ENCODE assay signal across 12 cellular contexts in the genomic region with DNA sequence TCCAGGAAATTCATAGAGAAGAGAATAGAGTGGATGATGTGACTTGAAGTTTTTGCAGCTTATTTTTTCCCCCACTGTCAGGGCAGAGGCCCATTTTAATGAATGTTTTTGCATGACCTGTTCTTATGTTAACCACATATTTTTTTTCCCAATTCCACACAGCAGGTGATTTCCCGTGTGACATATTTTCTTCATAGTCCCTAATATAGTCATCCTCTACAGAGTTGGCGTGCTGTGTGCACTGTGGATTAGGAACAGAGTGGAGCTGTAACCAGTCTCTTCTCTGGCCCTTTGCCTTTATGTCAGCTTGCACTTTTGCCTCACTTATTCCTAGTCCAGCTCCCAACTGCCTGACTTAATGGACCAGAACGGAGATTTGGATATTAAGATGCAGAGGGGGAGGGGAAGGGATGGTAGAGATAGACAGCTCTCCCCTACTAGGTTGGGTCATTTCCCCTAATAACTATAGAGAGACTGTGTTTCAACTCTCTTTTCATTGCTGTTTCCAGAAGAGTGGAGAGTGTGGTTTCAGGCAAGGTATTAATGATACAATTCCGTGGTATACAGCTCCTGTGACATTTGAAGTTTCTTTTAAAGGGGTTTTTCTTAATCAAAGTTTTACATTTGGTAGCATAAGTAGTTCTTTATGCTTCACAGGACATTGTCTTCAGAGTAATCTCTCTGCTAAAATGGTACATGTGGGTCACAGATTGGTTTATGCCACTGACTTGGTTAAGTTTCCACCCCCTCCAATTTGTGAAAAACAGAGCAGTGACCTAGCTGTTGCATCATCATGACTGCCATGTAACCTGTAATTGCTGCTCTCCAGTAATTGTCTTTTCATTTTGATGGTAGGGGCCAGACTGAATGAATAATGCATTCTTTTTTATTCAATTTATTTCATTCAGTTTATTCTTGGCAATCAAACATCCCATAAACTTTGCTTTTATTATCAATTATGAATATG.
DNase-seq lines count a peak whose midpoint lies in the region; ATAC-seq and TF ChIP-seq lines count a peak whose summit lies in the region.
"Had no signal": no experiment of that assay in that cellular context is flagged by ENCODE, and none has a peak within 500 bp of the region (broad histone marks: within the 10 kb centered on the region; RNA-seq: fewer than 3 reads in every experiment).

No MANE protein-coding gene starts in this region.

- H3K79me2 ChIP-seq in ACC112 (ENCODE audit: control insufficient read depth, insufficient read depth, low read length, unreplicated experiment) (peaks cover 14% of the 10 kb centered on the region), HCT116 (ENCODE audit: insufficient read depth, low read length) (no peaks in the 10 kb centered on the region; the same call in 1 of the 2 replicates)

- no peak for TF ChIP-seq RAD21 in HCT116 (IDR thresholded peaks at IDR 0.05; ENCODE audit: low read depth)

- POLR2A ChIA-PET in HCT116 (lab: Charles Lee): no interaction called here

- H3K9me3 Mint-ChIP-seq in activated T-helper 17 cell treated with anti-CD3 and anti-CD28 coated beads, Interleukin-2, amount 50 U/mL, for 72 hours: no peaks in the 10 kb centered on the region

- TF ChIP-seq POLR2A in HCT116 (IDR thresholded peaks at IDR 0.05; ENCODE audit: borderline replicate concordance, extremely low read depth, insufficient read depth, insufficient read length) (no peak), body of pancreas (IDR thresholded peaks at IDR 0.05) (no peak)

- H3K27me3 ChIP-seq in ACC112 (ENCODE audit: insufficient read depth, low read length) (no peaks in the 10 kb centered on the region), HCT116 (ENCODE audit: insufficient read depth, low read length) (no peaks in the 10 kb centered on the region), body of pancreas (no peaks in the 10 kb centered on the region)
- H3K27me3 ChIP-seq: BLaER1 treated with 17β-estradiol and CSF1 and Interleukin-3, amounts not matched to agents 10 nM and 100 nM had no signal

- no peak overlapping the region for H3K9ac ChIP-seq in HCT116 (ENCODE audit: low read length)
- H3K9ac ChIP-seq: BLaER1 treated with 17β-estradiol and CSF1 and Interleukin-3, amounts not matched to agents 10 nM and 100 nM had no signal

- intact Hi-C loops in HCT116 (cut with micrococcal nuclease): loop anchor here (10.0 kb wide), 1 partner anchor 111 kb away; no protein-coding TSS in a partner anchor
- intact Hi-C loops in body of pancreas (cut with DNase I): no loop called here

- no peaks in the 10 kb centered on the region for H3K27me3 Mint-ChIP-seq in activated T-helper 17 cell treated with anti-CD3 and anti-CD28 coated beads, Interleukin-2, amount 50 U/mL, for 72 hours

- H3K9me3 ChIP-seq in HCT116 (ENCODE audit: control insufficient read depth in 1 of 2, insufficient read depth in 1 of 2, low read depth in 1 of 2, low read length in 2 of 2) (no peaks in the 10 kb centered on the region), body of pancreas (no peaks in the 10 kb centered on the region)
- H3K9me3 ChIP-seq: BLaER1 treated with 17β-estradiol and CSF1 and Interleukin-3, amounts not matched to agents 10 nM and 100 nM; psoas muscle had no signal

- peaks cover 32% of the 10 kb centered on the region for H3K4me1 Mint-ChIP-seq in activated T-helper 17 cell treated with anti-CD3 and anti-CD28 coated beads, Interleukin-2, amount 50 U/mL, for 72 hours

- H3K4me3 ChIP-seq in ACC112 (ENCODE audit: low read depth, low read length) (no peak overlapping the region), HCT116 (replicated peaks in 1 of 2; ENCODE audit: low read depth in 1 of 2, low read length in 2 of 2) (no peak overlapping the region), body of pancreas (no peak overlapping the region)
- H3K4me3 ChIP-seq: BLaER1 treated with 17β-estradiol and CSF1 and Interleukin-3, amounts not matched to agents 10 nM and 100 nM; psoas muscle had no signal

- no peak overlapping the region for H3K4me2 ChIP-seq in HCT116 (ENCODE audit: low read length)
- H3K4me2 ChIP-seq: BLaER1 treated with 17β-estradiol and CSF1 and Interleukin-3, amounts not matched to agents 10 nM and 100 nM had no signal

- H3K4me1 ChIP-seq in ACC112 (ENCODE audit: control insufficient read depth, insufficient read depth, low read length, unreplicated experiment): peaks cover 31% of the 10 kb centered on the region
- no peaks in the 10 kb centered on the region for H3K4me1 ChIP-seq in HCT116 (ENCODE audit: control insufficient read depth in 1 of 2, insufficient read depth in 2 of 2, low read length in 2 of 2)
- no peaks in the 10 kb centered on the region for H3K4me1 ChIP-seq in body of pancreas
- H3K4me1 ChIP-seq: BLaER1 treated with 17β-estradiol and CSF1 and Interleukin-3, amounts not matched to agents 10 nM and 100 nM had no signal

- H3K27ac ChIP-seq in ACC112 (ENCODE audit: low read depth, low read length): peak overlapping the region; percentile 54; the same call in 1 of the 2 replicates
- no peak overlapping the region for H3K27ac ChIP-seq in HCT116 (ENCODE audit: low read depth, low read length)
- no peak overlapping the region for H3K27ac ChIP-seq in body of pancreas
- H3K27ac ChIP-seq: BLaER1 treated with 17β-estradiol and CSF1 and Interleukin-3, amounts not matched to agents 10 nM and 100 nM; HL-60; psoas muscle had no signal

- DNase-seq in HCT116 (ENCODE audit: low read depth, low spot score): no peak
- peak; percentile 51 for DNase-seq in left kidney (ENCODE audit: low read depth, low spot score)
- no peak for DNase-seq in NCI-H2107 treated with DMSO at 0.1 percent for 48 hours (lab: John Stamatoyannopoulos, UW; ENCODE audit: unreplicated experiment)
- no peak for DNase-seq in body of pancreas
- no peak for DNase-seq in SKM-1 (lab: John Stamatoyannopoulos, UW; ENCODE audit: unreplicated experiment)
- DNase-seq: DMS79 treated with DMSO at 0.1 percent for 48 hours, NCI-H2029 treated with DMSO at 0.1 percent for 48 hours, psoas muscle had no signal

- peak overlapping the region; percentile 54 for H3K4me3 Mint-ChIP-seq in activated T-helper 17 cell treated with anti-CD3 and anti-CD28 coated beads, Interleukin-2, amount 50 U/mL, for 72 hours

- RAD21 ChIA-PET in HCT116 (lab: Charles Lee; ENCODE audit: low non-redundant PET in 1 of 2, low total read pairs in 2 of 2, uncharacterized antibody in 2 of 2, unreplicated experiment in 2 of 2): no interaction called here

- H3K27ac Mint-ChIP-seq in activated T-helper 17 cell treated with anti-CD3 and anti-CD28 coated beads, Interleukin-2, amount 50 U/mL, for 72 hours: peak overlapping the region; percentile 88

- no TSS peak for BruUV-seq in HCT116 (replicated peaks; lab: Mats Ljungman, UMichigan)

- TF ChIP-seq CTCF in HCT116 (IDR thresholded peaks at IDR 0.05 in 2 of 3, conservative IDR thresholded peaks at IDR 0.05 in 1 of 3; ENCODE audit: borderline replicate concordance in 1 of 3, insufficient read depth in 1 of 3, low read depth in 2 of 3, low read length in 2 of 3) (no peak), body of pancreas (IDR thresholded peaks at IDR 0.05) (no peak)

- WGBS in body of pancreas, 2 donors: 84 to 96% methylated on average over 4 of the region's 4 CpGs

- H3K36me3 ChIP-seq in ACC112 (ENCODE audit: insufficient read depth, low read length) (peaks cover 4% of the 10 kb centered on the region; the same call in 1 of the 2 replicates), HCT116 (ENCODE audit: control insufficient read depth in 1 of 2, insufficient read depth in 2 of 2, low read length in 2 of 2) (peaks cover 0 to 13% of the 10 kb centered on the region in 2 experiments; a peak in 1 of 4 replicates), body of pancreas (replicated peaks in 1 of 2; ENCODE audit: insufficient read depth in 1 of 2, low read depth in 2 of 2) (no peaks in the 10 kb centered on the region)

- H3K9me2 ChIP-seq in HCT116 (ENCODE audit: insufficient read depth): no peaks in the 10 kb centered on the region

- CTCF ChIA-PET in HCT116 (lab: Charles Lee): interaction anchor here (1.2 kb wide), 1 partner anchor 92 kb away, joined by 3 read pairs; a partner anchor contains a TSS

- ATAC-seq in HCT116 (no peak), body of pancreas (no peak)
- peak; percentile 83 for ATAC-seq in activated T-helper 17 cell treated with anti-CD3 and anti-CD28 coated beads, Interleukin-2, amount 50 U/mL, for 72 hours (replicated peaks)

- H2AFZ ChIP-seq in ACC112 (ENCODE audit: low read length, unreplicated experiment) (no peak overlapping the region), HCT116 (ENCODE audit: low read depth, low read length, poor library complexity, severe bottlenecking) (no peak overlapping the region)

- peaks cover 80% of the 10 kb centered on the region for H3K36me3 Mint-ChIP-seq in activated T-helper 17 cell treated with anti-CD3 and anti-CD28 coated beads, Interleukin-2, amount 50 U/mL, for 72 hours (ENCODE audit: low read depth)

- no peaks in the 10 kb centered on the region for H4K20me1 ChIP-seq in HCT116 (ENCODE audit: insufficient read depth)

TF ChIP-seq in HCT116, 20 proteins besides CTCF, POLR2A, EP300 and RAD21:
- no peak for TF ChIP-seq ELF1 (IDR thresholded peaks at IDR 0.05; ENCODE audit: borderline replicate concordance, low read depth)
- TF ChIP-seq CEBPB (IDR thresholded peaks at IDR 0.05; ENCODE audit: low read depth): no peak
- no peak for TF ChIP-seq ZBTB33 (IDR thresholded peaks at IDR 0.05; ENCODE audit: extremely low read depth, insufficient replicate concordance, low read length)
- TF ChIP-seq FOSL1 (IDR thresholded peaks at IDR 0.05; ENCODE audit: low read depth): no peak
- no peak for TF ChIP-seq POLR2AphosphoS5 (IDR thresholded peaks at IDR 0.05; ENCODE audit: low read depth, low read length)
- TF ChIP-seq, protein P1, sequence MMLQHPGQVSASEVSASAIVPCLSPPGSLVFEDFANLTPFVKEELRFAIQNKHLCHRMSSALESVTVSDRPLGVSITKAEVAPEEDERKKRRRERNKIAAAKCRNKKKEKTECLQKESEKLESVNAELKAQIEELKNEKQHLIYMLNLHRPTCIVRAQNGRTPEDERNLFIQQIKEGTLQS (IDR thresholded peaks at IDR 0.05): peak; percentile 43; the same call in 1 of the 2 replicates
- TF ChIP-seq SP1 (IDR thresholded peaks at IDR 0.05; ENCODE audit: low read depth): no peak
